ENCODE assay signal across 35 cellular contexts in the genomic region with DNA sequence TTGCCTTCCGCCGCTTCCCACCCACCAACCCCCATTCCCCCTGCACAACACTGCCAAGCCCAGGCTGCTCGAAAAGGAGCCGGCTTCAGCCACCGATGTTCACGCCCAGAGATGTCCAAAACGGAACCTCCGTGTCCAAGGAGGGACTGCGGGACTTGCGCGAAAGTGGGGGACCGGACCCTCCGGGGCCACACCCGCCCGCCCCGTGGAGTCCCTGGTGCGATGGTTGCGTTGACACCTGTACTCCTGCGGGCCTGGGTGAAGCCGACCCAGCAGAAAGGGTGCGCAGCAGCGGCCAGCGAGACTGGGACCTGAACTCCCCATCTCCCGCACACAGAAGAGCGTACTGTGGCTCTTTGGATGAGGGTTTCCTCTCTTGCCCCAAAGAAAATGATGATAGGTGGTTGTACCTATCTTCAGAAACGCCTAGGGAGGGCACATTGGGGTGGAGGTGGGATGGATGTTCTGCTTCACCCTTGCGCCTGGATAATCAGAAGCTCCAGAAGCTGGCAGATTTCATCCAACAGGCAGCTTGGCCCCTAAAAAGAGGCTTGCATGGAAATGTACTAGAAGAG. TPM values are rescaled to one million over a fixed set of nuclear protein-coding genes. Genes with fewer than 3 reads are reported as not detected.
"Had no signal": no experiment of that assay in that cellular context is flagged by ENCODE, and none has a peak within 500 bp of the region (broad histone marks: within the 10 kb centered on the region; RNA-seq: fewer than 3 reads in every experiment).

No MANE protein-coding gene starts in this region.

- H3K36me3 ChIP-seq: esophagus squamous epithelium, heart right ventricle, left lung, pancreas, stomach, thyroid gland had no signal

- FAIRE-seq: keratinocyte, pancreas had no signal

- H3K4me3 Mint-ChIP-seq: central memory CD8-positive, alpha-beta T cell had no signal

- H3K9me3 ChIP-seq: esophagus squamous epithelium, heart right ventricle, left lung, mucosa of descending colon, pancreas, thyroid gland had no signal

- H3K27ac Mint-ChIP-seq: mesothelial cell of epicardium; naive thymus-derived CD4-positive, alpha-beta T cell; nephron progenitor cell had no signal

- DNase-seq: dermis blood vessel endothelial cell; effector memory CD4-positive, alpha-beta T cell; erythroblast; esophagus squamous epithelium; foreskin melanocyte; glutamatergic neuron; heart right ventricle; hippocampal formation; mesenchymal stem cell; mucosa of descending colon; naive thymus-derived CD4-positive, alpha-beta T cell; nephron progenitor cell; nucleus accumbens; stimulated activated CD4-positive, alpha-beta T cell treated with anti-CD3 and anti-CD28 coated beads, Interleukin-12 subunit alpha, Interleukin-12 subunit beta, amount 100 ng/mL, for 4 hours; stimulated activated CD4-positive, alpha-beta T cell treated with anti-CD3 and anti-CD28 coated beads, Interleukin-1b, Interleukin-23, amount 100 ng/mL, for 48 hours; stimulated activated CD4-positive, alpha-beta T cell treated with anti-CD3 and anti-CD28 coated beads, Interleukin-4, amount 100 ng/mL, for 1 hour; stimulated activated CD8-positive, alpha-beta memory T cell treated with anti-CD3 and anti-CD28 coated beads, Interleukin-4, amount 100 ng/mL, for 48 hours; stimulated activated naive CD4-positive, alpha-beta T cell treated with Interleukin-2 at 50 U/mL for 16 hours; stomach; thyroid gland had no signal

- H3K27ac ChIP-seq: coronary artery, esophagus squamous epithelium, left lung, pancreas, stomach, thyroid gland had no signal

- H3K4me3 ChIP-seq: left lung, mucosa of descending colon, thyroid gland had no signal

- ATAC-seq: heart right ventricle; left lung; mucosa of descending colon; naive thymus-derived CD4-positive, alpha-beta T cell; pancreas; sciatic nerve had no signal

- H3K36me3 Mint-ChIP-seq: mesothelial cell of epicardium; naive thymus-derived CD4-positive, alpha-beta T cell had no signal

- H3K9me3 Mint-ChIP-seq: central memory CD8-positive, alpha-beta T cell; mesothelial cell of epicardium; nephron progenitor cell had no signal

RNA-seq across cellular contexts. Expression of a gene that starts 1.9 kb away (rescaled TPM):
- total RNA-seq: dermis blood vessel endothelial cell; esophagus squamous epithelium; left lung; lower leg skin; lung microvascular endothelial cell; mesothelial cell of epicardium; mucosa of descending colon; naive thymus-derived CD4-positive, alpha-beta T cell; pancreas; posterior vena cava; pulmonary artery endothelial cell; sciatic nerve; smooth muscle cell; subcutaneous adipose tissue; temporal lobe; thyroid gland had no signal
- polyA plus RNA-seq: keratinocyte; naive thymus-derived CD4-positive, alpha-beta T cell; pancreas; smooth muscle cell; stomach; urinary bladder had no signal
